Comparison of ENCODE assay signal across 1 cellular context in the genomic region with DNA sequence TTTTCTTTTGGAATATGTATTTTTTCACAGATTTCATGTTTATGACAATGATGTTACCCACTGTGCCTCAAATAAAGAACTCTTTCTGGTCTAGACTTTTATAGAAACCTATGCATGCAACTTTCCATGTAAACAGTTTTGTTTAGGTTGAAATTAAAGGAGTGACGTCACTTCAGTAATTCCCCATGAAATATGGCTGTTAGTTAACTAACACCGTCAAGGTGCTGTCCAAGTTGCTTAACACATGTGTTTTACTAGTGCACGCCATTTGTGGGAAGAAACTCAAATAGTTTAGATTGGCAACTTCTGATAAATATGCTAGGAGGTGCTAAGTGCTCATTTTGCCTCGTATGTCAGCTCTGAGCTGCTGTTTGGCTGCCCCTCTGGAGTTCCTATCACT.
A peak's percentile ranks its signal among the peaks of the same experiment; 100 is the strongest.
TF ChIP-seq lines count a peak whose summit lies in the region.

No MANE protein-coding gene starts in this region.

TF ChIP-seq in HEK293, 187 proteins besides CTCF, POLR2A, EP300 and RAD21 (continued from another document):
- TF ChIP-seq, protein P1, sequence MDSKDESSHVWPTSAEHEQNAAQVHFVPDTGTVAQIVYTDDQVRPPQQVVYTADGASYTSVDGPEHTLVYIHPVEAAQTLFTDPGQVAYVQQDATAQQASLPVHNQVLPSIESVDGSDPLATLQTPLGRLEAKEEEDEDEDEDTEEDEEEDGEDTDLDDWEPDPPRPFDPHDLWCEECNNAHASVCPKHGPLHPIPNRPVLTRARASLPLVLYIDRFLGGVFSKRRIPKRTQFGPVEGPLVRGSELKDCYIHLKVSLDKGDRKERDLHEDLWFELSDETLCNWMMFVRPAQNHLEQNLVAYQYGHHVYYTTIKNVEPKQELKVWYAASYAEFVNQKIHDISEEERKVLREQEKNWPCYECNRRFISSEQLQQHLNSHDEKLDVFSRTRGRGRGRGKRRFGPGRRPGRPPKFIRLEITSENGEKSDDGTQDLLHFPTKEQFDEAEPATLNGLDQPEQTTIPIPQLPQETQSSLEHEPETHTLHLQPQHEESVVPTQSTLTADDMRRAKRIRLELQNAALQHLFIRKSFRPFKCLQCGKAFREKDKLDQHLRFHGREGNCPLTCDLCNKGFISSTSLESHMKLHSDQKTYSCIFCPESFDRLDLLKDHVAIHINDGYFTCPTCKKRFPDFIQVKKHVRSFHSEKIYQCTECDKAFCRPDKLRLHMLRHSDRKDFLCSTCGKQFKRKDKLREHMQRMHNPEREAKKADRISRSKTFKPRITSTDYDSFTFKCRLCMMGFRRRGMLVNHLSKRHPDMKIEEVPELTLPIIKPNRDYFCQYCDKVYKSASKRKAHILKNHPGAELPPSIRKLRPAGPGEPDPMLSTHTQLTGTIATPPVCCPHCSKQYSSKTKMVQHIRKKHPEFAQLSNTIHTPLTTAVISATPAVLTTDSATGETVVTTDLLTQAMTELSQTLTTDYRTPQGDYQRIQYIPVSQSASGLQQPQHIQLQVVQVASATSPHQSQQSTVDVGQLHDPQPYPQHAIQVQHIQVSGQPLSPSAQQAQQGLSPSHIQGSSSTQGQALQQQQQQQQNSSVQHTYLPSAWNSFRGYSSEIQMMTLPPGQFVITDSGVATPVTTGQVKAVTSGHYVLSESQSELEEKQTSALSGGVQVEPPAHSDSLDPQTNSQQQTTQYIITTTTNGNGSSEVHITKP (tag by site-specific recombination; IDR thresholded peaks at IDR 0.05): 0 out of 2 replicates have a peak, but pooled peaks have one; percentile 26
- peak; percentile 4; the same call in 1 of the 2 replicates for TF ChIP-seq ZNF654 (tag by site-specific recombination; IDR thresholded peaks at IDR 0.05; ENCODE audit: low read depth)
